Comparison of ENCODE assay signal across 1 cellular context in genomic region chr7:30504347-30505173, GRCh38.
TF ChIP-seq lines count a peak whose summit lies in the region.

Gene GGCT, minus strand, starts transcription at chr7:30504829. Its CDS starts 120 bp downstream, at chr7:30504709.

TF ChIP-seq in HepG2, 621 proteins besides CTCF, POLR2A, EP300 and RAD21 (continued from another document and continues in another):
- no peak for TF ChIP-seq RERE (CRISPR knock-in tag; IDR thresholded peaks at IDR 0.05; ENCODE audit: low read depth)
- no peak for TF ChIP-seq ZBTB7B (CRISPR knock-in tag; IDR thresholded peaks at IDR 0.05)
- TF ChIP-seq TBP (CRISPR knock-in tag; IDR thresholded peaks at IDR 0.05) = no peak
- no peak for TF ChIP-seq IKZF5 (CRISPR knock-in tag; IDR thresholded peaks at IDR 0.05)
- no peak; the same call in 1 of the 2 replicates for TF ChIP-seq ZNF274 (CRISPR knock-in tag; IDR thresholded peaks at IDR 0.05)
- peak; percentile 90 for TF ChIP-seq MYPOP (CRISPR knock-in tag; IDR thresholded peaks at IDR 0.05)
- TF ChIP-seq E2F5 (CRISPR knock-in tag; conservative IDR thresholded peaks at IDR 0.05) = peak; percentile 91
- TF ChIP-seq ZKSCAN8 (CRISPR knock-in tag; IDR thresholded peaks at IDR 0.05; ENCODE audit: borderline replicate concordance) = no peak
- no peak for TF ChIP-seq ZNF251 (CRISPR knock-in tag; IDR thresholded peaks at IDR 0.05)
- TF ChIP-seq ZNF512 (CRISPR knock-in tag; IDR thresholded peaks at IDR 0.05) = no peak
- no peak; the same call in 1 of the 2 replicates for TF ChIP-seq ZSCAN21 (CRISPR knock-in tag; IDR thresholded peaks at IDR 0.05; ENCODE audit: borderline replicate concordance)
- no peak for TF ChIP-seq ZKSCAN5 (CRISPR knock-in tag; IDR thresholded peaks at IDR 0.05)
- no peak for TF ChIP-seq ZNF382 (CRISPR knock-in tag; IDR thresholded peaks at IDR 0.05; ENCODE audit: borderline replicate concordance)
- 0 out of 2 replicates have a peak, but pooled peaks have one; percentile 44 for TF ChIP-seq ZNF609 (CRISPR knock-in tag; IDR thresholded peaks at IDR 0.05; ENCODE audit: borderline replicate concordance)
- TF ChIP-seq CSRNP1 (CRISPR knock-in tag; IDR thresholded peaks at IDR 0.05) = peak; percentile 68; the same call in 1 of the 2 replicates
- peak; percentile 46; the same call in 1 of the 2 replicates for TF ChIP-seq HES4 (CRISPR knock-in tag; IDR thresholded peaks at IDR 0.05; ENCODE audit: borderline replicate concordance)
- peak; percentile 54 for TF ChIP-seq POGZ (CRISPR knock-in tag; IDR thresholded peaks at IDR 0.05)
- TF ChIP-seq ZNF720 (CRISPR knock-in tag; IDR thresholded peaks at IDR 0.05) = no peak
- TF ChIP-seq FOSL2 (CRISPR knock-in tag; IDR thresholded peaks at IDR 0.05) = no peak; the same call in 1 of the 2 replicates
- no peak for TF ChIP-seq ISX (CRISPR knock-in tag; conservative IDR thresholded peaks at IDR 0.05)
- TF ChIP-seq SKIL (CRISPR knock-in tag; IDR thresholded peaks at IDR 0.05; ENCODE audit: borderline replicate concordance) = no peak
- no peak for TF ChIP-seq ONECUT2 (CRISPR knock-in tag; IDR thresholded peaks at IDR 0.05)
- TF ChIP-seq GRHL1 (CRISPR knock-in tag; conservative IDR thresholded peaks at IDR 0.05) = no peak
- TF ChIP-seq FOXA3 (CRISPR knock-in tag; IDR thresholded peaks at IDR 0.05) = no peak
- no peak for TF ChIP-seq NCOA2 (CRISPR knock-in tag; IDR thresholded peaks at IDR 0.05)
- TF ChIP-seq POGK (CRISPR knock-in tag; conservative IDR thresholded peaks at IDR 0.05) = no peak; the same call in 1 of the 2 replicates
- TF ChIP-seq ZNF232 (CRISPR knock-in tag; IDR thresholded peaks at IDR 0.05; ENCODE audit: borderline replicate concordance) = no peak
- no peak for TF ChIP-seq RFX3 (CRISPR knock-in tag; IDR thresholded peaks at IDR 0.05)
- peak; percentile 73 for TF ChIP-seq NCOA1 (CRISPR knock-in tag; IDR thresholded peaks at IDR 0.05)
- TF ChIP-seq TGIF2 (CRISPR knock-in tag; IDR thresholded peaks at IDR 0.05) = 0 out of 2 replicates have a peak, but pooled peaks have one; percentile 4
- peak; percentile 30; the same call in 1 of the 2 replicates for TF ChIP-seq ZNF367 (CRISPR knock-in tag; IDR thresholded peaks at IDR 0.05; ENCODE audit: borderline replicate concordance)
- TF ChIP-seq KAT2B (IDR thresholded peaks at IDR 0.05; ENCODE audit: borderline replicate concordance, low read depth, low read length) = no peak
